In the genomic region with DNA sequence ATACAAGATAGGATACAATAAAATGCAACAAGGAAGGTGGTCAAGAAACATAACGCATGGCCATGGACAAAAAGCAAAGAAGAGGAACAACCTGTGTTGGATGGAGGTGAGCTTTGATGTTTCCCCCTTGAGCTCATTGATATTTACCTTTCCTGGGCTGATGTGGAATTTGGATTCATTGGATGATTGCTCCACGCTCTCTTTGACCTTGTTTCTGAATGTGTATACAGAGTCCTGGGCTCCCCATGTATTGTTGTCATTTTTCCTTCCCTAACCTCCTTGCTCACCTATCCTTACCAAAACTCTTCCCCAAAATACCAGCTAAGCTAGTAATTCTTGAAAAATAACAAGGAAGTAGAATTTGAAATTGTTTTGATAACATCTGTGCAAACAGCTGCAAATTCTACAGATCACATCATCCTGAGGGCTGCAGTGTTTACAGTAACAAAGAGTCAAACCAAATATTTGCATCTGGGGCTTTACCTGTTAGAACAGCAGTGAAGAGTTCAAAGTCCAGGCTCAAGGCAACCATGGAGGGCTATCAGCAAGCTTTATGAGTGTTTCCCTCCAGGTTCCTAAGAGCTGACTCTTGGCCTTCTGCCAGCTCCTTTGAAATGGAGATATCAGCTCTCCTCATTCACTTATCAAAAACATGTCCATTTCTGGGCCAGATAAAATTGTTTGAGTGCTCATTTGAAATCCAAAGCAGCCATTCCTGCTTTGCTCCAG, we compare ENCODE assay signal across 9 cellular contexts.
DNase-seq lines count a peak whose midpoint lies in the region; ATAC-seq and TF ChIP-seq lines count a peak whose summit lies in the region.
"Had no signal": no experiment of that assay in that cellular context is flagged by ENCODE, and none has a peak within 500 bp of the region (broad histone marks: within the 10 kb centered on the region; RNA-seq: fewer than 3 reads in every experiment).

No MANE protein-coding gene starts in this region.

- no peak overlapping the region for H3K27ac ChIP-seq in brain microvascular endothelial cell
- H3K27ac ChIP-seq: thoracic aorta had no signal

- in situ Hi-C loops in brain microvascular endothelial cell (cut with HindIII; ENCODE audit: low pct_ligation_motif_present, low sequenced_read_pairs) = no loop called here

- peak; percentile 95 for ATAC-seq in HG02852 (IDR thresholded peaks at IDR 0.05; ENCODE audit: unreplicated experiment)

- H3K36me3 ChIP-seq in brain microvascular endothelial cell (replicated peaks) = no peaks in the 10 kb centered on the region
- H3K36me3 ChIP-seq: thoracic aorta had no signal

- H3K4me3 ChIP-seq in epithelial cell of esophagus (ENCODE audit: low read length) (no peak overlapping the region), brain microvascular endothelial cell (ENCODE audit: low read depth, low read length) (no peak overlapping the region)
- H3K4me3 ChIP-seq: thoracic aorta had no signal

- DNase-seq in NCI-H1417 (lab: John Stamatoyannopoulos, UW) (peak; percentile 8 to 96 (median 64)), NCI-H1417 treated with DMSO at 0.1 percent for 48 hours (lab: John Stamatoyannopoulos, UW) (no peak), NCI-H187 treated with DMSO at 0.1 percent for 48 hours (lab: John Stamatoyannopoulos, UW) (peak; percentile 50), epithelial cell of esophagus (ENCODE audit: low read depth) (peak; percentile 37), NOMO-1 treated with DMSO at 0.1 percent for 48 hours (lab: John Stamatoyannopoulos, UW; ENCODE audit: unreplicated experiment) (no peak), DMS114 treated with DMSO at 0.1 percent for 48 hours (lab: John Stamatoyannopoulos, UW; ENCODE audit: unreplicated experiment) (no peak), brain microvascular endothelial cell (no peak)

- H3K27me3 ChIP-seq in brain microvascular endothelial cell (replicated peaks) = no peaks in the 10 kb centered on the region

- no peak for TF ChIP-seq CTCF in epithelial cell of esophagus (IDR thresholded peaks at IDR 0.05; ENCODE audit: insufficient read depth, low read depth, low read length, missing control alignments)
- TF ChIP-seq CTCF in brain microvascular endothelial cell (IDR thresholded peaks at IDR 0.05; ENCODE audit: low read depth, low read length, missing control alignments) = no peak

Comparison
In these comparisons a context has a peak if more than half of its experiments do, and no peak if none do; other contexts are left out.
1. DNase-seq: peak in NCI-H1417 (3 of 3), NCI-H187 treated with DMSO at 0.1 percent for 48 hours (single experiment) and epithelial cell of esophagus (single experiment); none in NCI-H1417 treated with DMSO at 0.1 percent for 48 hours (single experiment), NOMO-1 treated with DMSO at 0.1 percent for 48 hours (single experiment), DMS114 treated with DMSO at 0.1 percent for 48 hours (single experiment) and brain microvascular endothelial cell (single experiment).